In genomic region chr1:25194054-25194453, GRCh38 we compare ENCODE assay signal across 21 cellular contexts.
"Had no signal": no experiment of that assay in that cellular context is flagged by ENCODE, and none has a peak within 500 bp of the region (broad histone marks: within the 10 kb centered on the region; RNA-seq: fewer than 3 reads in every experiment).

No MANE protein-coding gene starts in this region.

- H3K9me3 ChIP-seq: adrenal gland, colonic mucosa, heart right ventricle, ovary, sigmoid colon, thyroid gland, uterus had no signal

- H3K4me1 ChIP-seq: uterus had no signal

- H3K27me3 Mint-ChIP-seq: activated naive CD4-positive, alpha-beta T cell treated with anti-CD3 and anti-CD28 coated beads, Interleukin-2, amount 50 U/mL, for 24 hours had no signal

- H3K4me3 Mint-ChIP-seq: activated B cell treated with CpG ODN at 0.5 μM for 24 hours; activated CD8-positive, alpha-beta T cell treated with anti-CD3 and anti-CD28 coated beads for 36 hours; activated naive CD4-positive, alpha-beta T cell treated with anti-CD3 and anti-CD28 coated beads, Interleukin-2, amount 50 U/mL, for 24 hours; memory B cell; nephron progenitor cell had no signal

- H3K36me3 ChIP-seq: adrenal gland, colonic mucosa, heart right ventricle, ovary, sigmoid colon, thyroid gland, uterus had no signal

- H3K27me3 ChIP-seq: adrenal gland, colonic mucosa, ovary, thyroid gland, uterus had no signal

- DNase-seq: activated B cell treated with CpG ODN at 0.5 μM for 24 hours; activated CD4-positive, alpha-beta T cell treated with anti-CD3 and anti-CD28 coated beads for 48 hours; activated CD8-positive, alpha-beta T cell treated with anti-CD3 and anti-CD28 coated beads for 36 hours; activated effector memory CD4-positive, alpha-beta T cell treated with anti-CD3 and anti-CD28 coated beads, Interleukin-2, amount 50 U/mL, for 16 hours; activated T-cell treated with anti-CD3 and anti-CD28 coated beads, Interleukin-2, amount 50 U/mL, for 48 hours; central memory CD4-positive, alpha-beta T cell; colonic mucosa; heart right ventricle; islet precursor cell; nephron progenitor cell; ovary; sigmoid colon; stimulated activated CD4-positive, alpha-beta T cell treated with anti-CD3 and anti-CD28 coated beads, Interleukin-2, amount 100 ng/mL, for 24 hours; thyroid gland; uterus had no signal

- H3K36me3 Mint-ChIP-seq: activated naive CD4-positive, alpha-beta T cell treated with anti-CD3 and anti-CD28 coated beads, Interleukin-2, amount 50 U/mL, for 24 hours; memory B cell had no signal

- H3K9me3 Mint-ChIP-seq: activated B cell treated with CpG ODN at 0.5 μM for 24 hours; activated CD8-positive, alpha-beta T cell treated with anti-CD3 and anti-CD28 coated beads for 36 hours; activated naive CD4-positive, alpha-beta T cell treated with anti-CD3 and anti-CD28 coated beads, Interleukin-2, amount 50 U/mL, for 24 hours; memory B cell had no signal

- H3K27ac ChIP-seq: colonic mucosa, heart right ventricle, ovary, sigmoid colon, thyroid gland, uterus had no signal

- FAIRE-seq: endothelial cell of umbilical vein, frontal cortex had no signal

- H3K27ac Mint-ChIP-seq: activated B cell treated with CpG ODN at 0.5 μM for 24 hours; activated CD8-positive, alpha-beta T cell treated with anti-CD3 and anti-CD28 coated beads for 36 hours; activated naive CD4-positive, alpha-beta T cell treated with anti-CD3 and anti-CD28 coated beads, Interleukin-2, amount 50 U/mL, for 24 hours; memory B cell; nephron progenitor cell had no signal

- ATAC-seq: activated CD8-positive, alpha-beta T cell treated with anti-CD3 and anti-CD28 coated beads for 36 hours; left lobe of liver had no signal

- H3K4me3 ChIP-seq: adrenal gland, colonic mucosa, heart right ventricle, ovary, sigmoid colon, thyroid gland, uterus had no signal
